In the genomic region with DNA sequence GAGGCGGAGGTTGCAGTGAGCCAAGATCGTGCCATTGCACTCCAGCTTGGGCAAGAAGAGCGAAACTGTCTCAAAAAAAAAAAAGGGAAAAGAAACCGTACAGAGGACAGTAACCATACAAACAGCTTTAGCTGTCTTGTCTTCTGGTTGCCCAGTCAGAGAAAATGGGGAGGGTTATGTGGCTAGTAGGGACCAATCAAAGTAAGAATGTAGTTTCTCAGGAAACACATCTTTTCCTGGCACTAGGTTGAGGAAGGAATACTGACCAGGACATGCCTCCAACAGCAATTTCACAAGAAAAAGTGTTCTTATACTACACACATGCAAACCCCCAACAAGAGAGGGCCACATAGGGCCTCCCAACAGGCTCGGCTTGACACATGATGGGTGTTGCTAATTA, we compare ENCODE assay signal across 13 cellular contexts. TPM values are rescaled to one million over a fixed set of nuclear protein-coding genes. Genes with fewer than 3 reads are reported as not detected.
A peak's percentile ranks its signal among the peaks of the same experiment; 100 is the strongest.
DNase-seq lines count a peak whose midpoint lies in the region; ATAC-seq, FAIRE-seq and TF ChIP-seq lines count a peak whose summit lies in the region.
"Had no signal": no experiment of that assay in that cellular context is flagged by ENCODE, and none has a peak within 500 bp of the region (broad histone marks: within the 10 kb centered on the region; RNA-seq: fewer than 3 reads in every experiment).

No MANE protein-coding gene starts in this region.

- H3K4me2 ChIP-seq in astrocyte (ENCODE audit: low read length) (no peak overlapping the region), osteoblast (ENCODE audit: insufficient read depth, low read length) (no peak overlapping the region)

- no peak for DNase-seq in activated CD4-positive, alpha-beta T cell treated with anti-CD3 and anti-CD28 coated beads, Interleukin-2, amount 10 ng/mL, durations not matched to agents 24 days and 14 days
- no peak for DNase-seq in activated CD4-positive, alpha-beta T cell treated with anti-CD3 and anti-CD28 coated beads for 1 hour
- DNase-seq in NOMO-1 treated with DMSO at 0.1 percent for 48 hours (lab: John Stamatoyannopoulos, UW; ENCODE audit: unreplicated experiment) = peak; percentile 81
- DNase-seq in astrocyte (ENCODE audit: low read depth) = no peak
- peak; percentile 90 for DNase-seq in osteoblast (ENCODE audit: insufficient read length, low spot score, missing footprints)
- DNase-seq in ecto neural progenitor cell (ENCODE audit: low spot score) = no peak
- DNase-seq: ACHN; activated CD8-positive, alpha-beta memory T cell treated with anti-CD3 and anti-CD28 coated beads for 24 hours; GDM1; islet precursor cell; NCI-H345 had no signal

- H3K36me3 Mint-ChIP-seq in activated CD4-positive, alpha-beta T cell treated with anti-CD3 and anti-CD28 coated beads, Interleukin-2, amount 10 ng/mL, durations not matched to agents 24 days and 14 days (ENCODE audit: low read depth) = peaks cover 49% of the 10 kb centered on the region
- H3K36me3 Mint-ChIP-seq in astrocyte (ENCODE audit: low read depth, unreplicated experiment) = peaks cover 5% of the 10 kb centered on the region

- H2AFZ ChIP-seq in astrocyte (ENCODE audit: low read depth, low read length) = no peak overlapping the region
- H2AFZ ChIP-seq in osteoblast (ENCODE audit: low read length) = no peak overlapping the region

- H3K36me3 ChIP-seq in astrocyte (ENCODE audit: insufficient read depth, low read length) (peaks cover 13% of the 10 kb centered on the region), osteoblast (ENCODE audit: insufficient read depth, low read length) (peaks cover 19% of the 10 kb centered on the region)

- no peak for FAIRE-seq in astrocyte (lab: Jason Lieb, UNC)

- H3K27ac Mint-ChIP-seq in activated CD4-positive, alpha-beta T cell treated with anti-CD3 and anti-CD28 coated beads, Interleukin-2, amount 10 ng/mL, durations not matched to agents 24 days and 14 days = peak overlapping the region; percentile 75
- H3K27ac Mint-ChIP-seq in astrocyte (ENCODE audit: unreplicated experiment) = no peak overlapping the region

- H4K20me1 ChIP-seq in astrocyte (ENCODE audit: insufficient read depth, low read length) = peaks cover 23% of the 10 kb centered on the region
- peaks cover 4% of the 10 kb centered on the region for H4K20me1 ChIP-seq in osteoblast (ENCODE audit: insufficient read depth, low read length)

- H3K27me3 Mint-ChIP-seq in activated CD4-positive, alpha-beta T cell treated with anti-CD3 and anti-CD28 coated beads, Interleukin-2, amount 10 ng/mL, durations not matched to agents 24 days and 14 days = no peaks in the 10 kb centered on the region
- no peaks in the 10 kb centered on the region for H3K27me3 Mint-ChIP-seq in astrocyte (ENCODE audit: low read depth, unreplicated experiment)

- ATAC-seq in GM19035 (IDR thresholded peaks at IDR 0.05; ENCODE audit: unreplicated experiment) = no peak
- no peak for ATAC-seq in GM19463 (IDR thresholded peaks at IDR 0.05; ENCODE audit: unreplicated experiment)

- H3K27ac ChIP-seq in astrocyte (ENCODE audit: low read depth, low read length) (no peak overlapping the region), osteoblast (ENCODE audit: low read depth, low read length) (no peak overlapping the region)

- H3K4me1 Mint-ChIP-seq in activated CD4-positive, alpha-beta T cell treated with anti-CD3 and anti-CD28 coated beads, Interleukin-2, amount 10 ng/mL, durations not matched to agents 24 days and 14 days = peaks cover 24% of the 10 kb centered on the region
- peaks cover 5% of the 10 kb centered on the region for H3K4me1 Mint-ChIP-seq in astrocyte (ENCODE audit: low read depth, unreplicated experiment)

- TF ChIP-seq CTCF in astrocyte (IDR thresholded peaks at IDR 0.05; ENCODE audit: insufficient read depth, low read depth, low read length) = no peak
- TF ChIP-seq CTCF in osteoblast (IDR thresholded peaks at IDR 0.05; ENCODE audit: extremely low read depth, low read depth, low read length) = no peak

- H3K4me1 ChIP-seq in astrocyte (ENCODE audit: insufficient read depth, low read length) (peaks cover 28% of the 10 kb centered on the region), osteoblast (ENCODE audit: insufficient read depth, low read length) (peaks cover 43% of the 10 kb centered on the region)

- H3K27me3 ChIP-seq in astrocyte (ENCODE audit: insufficient read depth, low read length) = no peaks in the 10 kb centered on the region
- H3K27me3 ChIP-seq in osteoblast (ENCODE audit: insufficient read depth, low read length) = no peaks in the 10 kb centered on the region

- no peaks in the 10 kb centered on the region for H3K9me3 Mint-ChIP-seq in activated CD4-positive, alpha-beta T cell treated with anti-CD3 and anti-CD28 coated beads, Interleukin-2, amount 10 ng/mL, durations not matched to agents 24 days and 14 days
- no peaks in the 10 kb centered on the region for H3K9me3 Mint-ChIP-seq in astrocyte (ENCODE audit: unreplicated experiment)

- H3K9me3 ChIP-seq in astrocyte (ENCODE audit: insufficient read depth, low read depth, low read length) = no peaks in the 10 kb centered on the region
- H3K9me3 ChIP-seq in osteoblast (ENCODE audit: low read depth, low read length) = no peaks in the 10 kb centered on the region

- no peak overlapping the region for H3K4me3 ChIP-seq in astrocyte (ENCODE audit: insufficient read depth, low read depth, low read length)
- no peak overlapping the region for H3K4me3 ChIP-seq in osteoblast (ENCODE audit: insufficient read depth, low read length)

- H3K79me2 ChIP-seq in astrocyte (ENCODE audit: insufficient read depth, low read length) = peaks cover 5% of the 10 kb centered on the region
- H3K79me2 ChIP-seq in osteoblast (ENCODE audit: insufficient read depth, low read length) = no peaks in the 10 kb centered on the region

- no peak overlapping the region for H3K9ac ChIP-seq in astrocyte (ENCODE audit: low read length)

- H3K4me3 Mint-ChIP-seq in activated CD4-positive, alpha-beta T cell treated with anti-CD3 and anti-CD28 coated beads, Interleukin-2, amount 10 ng/mL, durations not matched to agents 24 days and 14 days = peak overlapping the region; percentile 75
- H3K4me3 Mint-ChIP-seq in astrocyte (ENCODE audit: unreplicated experiment) = peak overlapping the region; percentile 8

- intact Hi-C loops in activated CD4-positive, alpha-beta T cell treated with anti-CD3 and anti-CD28 coated beads, Interleukin-2, amount 10 ng/mL, durations not matched to agents 24 days and 14 days (cut with micrococcal nuclease) = loop anchor here (10.0 kb wide), 1 partner anchor 516 kb away; a partner anchor contains a TSS

RNA-seq across cellular contexts. Expression of a gene that starts 2.1 kb away (rescaled TPM):
- total RNA-seq in activated CD4-positive, alpha-beta T cell treated with anti-CD3 and anti-CD28 coated beads, Interleukin-2, amount 10 ng/mL, durations not matched to agents 24 days and 14 days = 45.9 and 48.7 TPM in 2 replicates
- total RNA-seq in astrocyte = 3.9 and 5.0 TPM in 2 replicates
- 8.7 and 9.4 TPM in 2 replicates for total RNA-seq in osteoblast

RNA-seq across cellular contexts. Expression of a gene that starts 7.3 kb away (rescaled TPM):
- 121 and 127 TPM in 2 replicates for total RNA-seq in activated CD4-positive, alpha-beta T cell treated with anti-CD3 and anti-CD28 coated beads, Interleukin-2, amount 10 ng/mL, durations not matched to agents 24 days and 14 days
- total RNA-seq in astrocyte (50.0 and 55.0 TPM in 2 replicates), osteoblast (43.6 and 45.6 TPM in 2 replicates)

RNA-seq across cellular contexts. Expression of a gene that starts 7.5 kb away (rescaled TPM):
- 84.2 and 86.9 TPM in 2 replicates for total RNA-seq in activated CD4-positive, alpha-beta T cell treated with anti-CD3 and anti-CD28 coated beads, Interleukin-2, amount 10 ng/mL, durations not matched to agents 24 days and 14 days
- 25.3 and 28.5 TPM in 2 replicates for total RNA-seq in astrocyte
- 9.0 and 12.1 TPM in 2 replicates for total RNA-seq in osteoblast

RNA-seq across cellular contexts. Expression of a gene that starts 20.3 kb away (rescaled TPM):
- total RNA-seq in activated CD4-positive, alpha-beta T cell treated with anti-CD3 and anti-CD28 coated beads, Interleukin-2, amount 10 ng/mL, durations not matched to agents 24 days and 14 days = 131 and 132 TPM in 2 replicates
- total RNA-seq in astrocyte (8.8 and 12.8 TPM in 2 replicates), osteoblast (4.7 and 7.1 TPM in 2 replicates)

Comparison
In these comparisons a context has a peak if more than half of its experiments do, and no peak if none do; other contexts are left out.
1. DNase-seq: peak in NOMO-1 treated with DMSO at 0.1 percent for 48 hours (single experiment) and osteoblast (single experiment); none in activated CD4-positive, alpha-beta T cell treated with anti-CD3 and anti-CD28 coated beads, Interleukin-2, amount 10 ng/mL, durations not matched to agents 24 days and 14 days (single experiment), activated CD4-positive, alpha-beta T cell treated with anti-CD3 and anti-CD28 coated beads for 1 hour (single experiment), astrocyte (single experiment) and ecto neural progenitor cell (single experiment).